8 cellular contexts compared by ENCODE assay signal in genomic region chr6:44387346-44388134, GRCh38. TPM values are rescaled to one million over a fixed set of nuclear protein-coding genes. Genes with fewer than 3 reads are reported as not detected.
DNase-seq lines count a peak whose midpoint lies in the region; ATAC-seq and TF ChIP-seq lines count a peak whose summit lies in the region.

Gene CDC5L (plus strand): TSS chr6:44387706. CDS start chr6:44387824, 118 bp downstream.

- in situ Hi-C loops in astrocyte of the cerebellum (cut with HindIII; ENCODE audit: low sequenced_read_pairs): no loop called here

- ATAC-seq in GM18505 (IDR thresholded peaks at IDR 0.05; ENCODE audit: unreplicated experiment) (peak; percentile 88), HG02973 (IDR thresholded peaks at IDR 0.05; ENCODE audit: unreplicated experiment) (peak; percentile 86), aorta (ENCODE audit: low FRiP score) (peak; percentile 96)

- H3K9ac ChIP-seq in rectal smooth muscle tissue (ENCODE audit: low read length): peak within 1 kb of the TSS; percentile 63

- 0% methylated on average over 48 to 56 of the region's 56 CpGs for WGBS in aorta, 2 donors

- TF ChIP-seq POLR2A in GM18505 (IDR thresholded peaks at IDR 0.05; ENCODE audit: borderline replicate concordance, extremely low read depth, insufficient read depth, insufficient read length): peak; percentile 96

- H3K27ac ChIP-seq in rectal smooth muscle tissue (ENCODE audit: low read depth, low read length) (peak within 1 kb of the TSS; percentile 88), aorta (ENCODE audit: low read depth in 1 of 2, low read length in 2 of 2) (peak within 1 kb of the TSS; percentile 53 to 94)

- H3K4me3 ChIP-seq in astrocyte of the cerebellum (ENCODE audit: low read depth, low read length) (peak within 1 kb of the TSS; percentile 76), rectal smooth muscle tissue (ENCODE audit: low read length) (peak within 1 kb of the TSS; percentile 96), aorta (ENCODE audit: low read length in 2 of 2) (peak within 1 kb of the TSS; percentile 63 to 67)

- no peaks in the 10 kb centered on the region for H3K27me3 ChIP-seq in rectal smooth muscle tissue (ENCODE audit: control insufficient read depth, insufficient read depth, low read length)
- H3K27me3 ChIP-seq in aorta (ENCODE audit: control insufficient read depth in 1 of 2, insufficient read depth in 2 of 2, low read length in 1 of 2): no peaks in the 10 kb centered on the region

- peaks cover 8% of the 10 kb centered on the region for H3K36me3 ChIP-seq in rectal smooth muscle tissue (ENCODE audit: control insufficient read depth, insufficient read depth, low read length)
- H3K36me3 ChIP-seq in aorta (ENCODE audit: control insufficient read depth in 1 of 2, insufficient read depth in 2 of 2, low read length in 1 of 2): no peaks in the 10 kb centered on the region

- intact Hi-C loops in aorta (cut with DNase I): no loop called here

- DNase-seq in NCI-H2029 treated with DMSO at 0.1 percent for 48 hours (lab: John Stamatoyannopoulos, UW) (peak; percentile 99), T-helper 9 cell (peak; percentile 83), astrocyte of the cerebellum (ENCODE audit: low read depth) (peak; percentile 100), hepatic stellate cell (ENCODE audit: low spot score) (peak; percentile 97), aorta (peak; percentile 96)

- H3K4me1 ChIP-seq in rectal smooth muscle tissue (ENCODE audit: control insufficient read depth, insufficient read depth, low read length) (peaks cover 16% of the 10 kb centered on the region), aorta (ENCODE audit: control insufficient read depth in 1 of 2, insufficient read depth in 2 of 2, low read length in 2 of 2) (peaks cover 1 to 8% of the 10 kb centered on the region in 2 donors)

- no peaks in the 10 kb centered on the region for H3K9me3 ChIP-seq in aorta (ENCODE audit: control insufficient read depth, low read length)

- no peak for TF ChIP-seq CTCF in astrocyte of the cerebellum (IDR thresholded peaks at IDR 0.05; ENCODE audit: low read depth, low read length, missing control alignments)

RNA-seq across cellular contexts. Expression of gene CDC5L, which starts in this region (rescaled TPM):
- total RNA-seq in aorta: 10 to 100 TPM; 17.6 to 22.6 TPM
- 10 to 100 TPM in 1 of 2 donors, 1 to 10 TPM in 1; 7.0 to 10.2 TPM for polyA plus RNA-seq in aorta

Comparison
In these comparisons a context has a peak if more than half of its experiments do, and no peak if none do; other contexts are left out.
1. Peak in every context shown above with its lines: DNase-seq, ATAC-seq, H3K4me3 ChIP-seq and H3K27ac ChIP-seq.